Comparison of ENCODE assay signal across 8 cellular contexts in genomic region chr3:129441782-129442181, GRCh38. TPM values are rescaled to one million over a fixed set of nuclear protein-coding genes. Genes with fewer than 3 reads are reported as not detected.
DNase-seq lines count a peak whose midpoint lies in the region; ATAC-seq and TF ChIP-seq lines count a peak whose summit lies in the region.

No MANE protein-coding gene starts in this region.

- POLR2A ChIA-PET in IMR-90 (lab: Charles Lee; ENCODE audit: unreplicated experiment), result no interaction called here

- H3K9me3 ChIP-seq in IMR-90 (ENCODE audit: control insufficient read depth, insufficient read depth, low read length) (no peaks in the 10 kb centered on the region), right lobe of liver (no peaks in the 10 kb centered on the region), upper lobe of right lung (no peaks in the 10 kb centered on the region)

- peak overlapping the region; percentile 36 to 78; a peak in 3 of 4 replicates for H4K8ac ChIP-seq in IMR-90 (ENCODE audit: low read depth in 2 of 2, low read length in 2 of 2)

- 0 out of 2 replicates have a peak overlapping the region, but pooled peaks have one; percentile 62 for H2BK20ac ChIP-seq in IMR-90 (ENCODE audit: low read depth, low read length)

- peak; percentile 15 for TF ChIP-seq CTCF in AG09319 (IDR thresholded peaks at IDR 0.05; ENCODE audit: low read depth, low read length)
- TF ChIP-seq CTCF in IMR-90 (conservative IDR thresholded peaks at IDR 0.05; ENCODE audit: low read depth, low read length), result 0 out of 2 replicates have a peak, but pooled peaks have one; percentile 19
- peak; percentile 9 for TF ChIP-seq CTCF in astrocyte of the cerebellum (IDR thresholded peaks at IDR 0.05; ENCODE audit: low read depth, low read length, missing control alignments)
- TF ChIP-seq CTCF in right lobe of liver (IDR thresholded peaks at IDR 0.05), result peak in 1 of 4 donors; percentile 6
- no peak for TF ChIP-seq CTCF in upper lobe of right lung (IDR thresholded peaks at IDR 0.05)
- TF ChIP-seq CTCF in foreskin keratinocyte (conservative IDR thresholded peaks at IDR 0.05), result no peak

- H3K9me1 ChIP-seq in IMR-90 (ENCODE audit: insufficient read depth, low read length), result peaks cover 6% of the 10 kb centered on the region; the same call in 1 of the 2 replicates

- peak overlapping the region; percentile 92 for H2BK5ac ChIP-seq in IMR-90 (ENCODE audit: low read depth, low read length, poor library complexity, severe bottlenecking)

- no peak overlapping the region for H3K18ac ChIP-seq in IMR-90 (ENCODE audit: low read depth, low read length)

- peak overlapping the region; percentile 49; the same call in 1 of the 2 replicates for H3K56ac ChIP-seq in IMR-90 (ENCODE audit: extremely low read depth, insufficient read depth, low read length)

- H2BK15ac ChIP-seq in IMR-90 (ENCODE audit: low read depth, low read length), result peak overlapping the region; percentile 0; the same call in 1 of the 3 replicates

- H3K23ac ChIP-seq in IMR-90 (ENCODE audit: low read depth, low read length), result peak overlapping the region; percentile 26

- TF ChIP-seq POLR2A in IMR-90 (IDR thresholded peaks at IDR 0.05; ENCODE audit: low read depth, low read length) (no peak), right lobe of liver (IDR thresholded peaks at IDR 0.05) (no peak)

- H2AFZ ChIP-seq in IMR-90 (replicated peaks; ENCODE audit: low read length, poor library complexity), result peak overlapping the region; percentile 46

- peaks cover 4% of the 10 kb centered on the region; the same call in 1 of the 2 replicates for H3K36me3 ChIP-seq in IMR-90 (ENCODE audit: control insufficient read depth, insufficient read depth, low read length)
- H3K36me3 ChIP-seq in right lobe of liver, result peaks cover 0 to 10% (median 5%) of the 10 kb centered on the region in 4 donors
- peaks cover 11% of the 10 kb centered on the region for H3K36me3 ChIP-seq in upper lobe of right lung

- H3K9ac ChIP-seq in IMR-90 (ENCODE audit: low read depth, low read length), result peak overlapping the region; percentile 65

- H2BK120ac ChIP-seq in IMR-90 (ENCODE audit: low read depth, low read length), result peak overlapping the region; percentile 65

- H3K27ac ChIP-seq in IMR-90 (ENCODE audit: insufficient read depth, low read length) (peak overlapping the region; percentile 74; the same call in 1 of the 2 replicates), right lobe of liver (peak overlapping the region; percentile 48 to 87 (median 64)), upper lobe of right lung (peak overlapping the region; percentile 94), foreskin keratinocyte (no peak overlapping the region)

- peak overlapping the region; percentile 18 for H2AK9ac ChIP-seq in IMR-90 (replicated peaks; ENCODE audit: low read depth, low read length, poor library complexity)

- H2AK5ac ChIP-seq in IMR-90 (ENCODE audit: low read depth, low read length), result no peak overlapping the region

- BruUV-seq in IMR-90 (replicated peaks; lab: Mats Ljungman, UMichigan), result no TSS peak

- H4K91ac ChIP-seq in IMR-90 (ENCODE audit: insufficient read depth, low read depth, low read length), result peak overlapping the region; percentile 28; the same call in 1 of the 2 replicates

- H3K27me3 ChIP-seq in IMR-90 (ENCODE audit: control insufficient read depth, insufficient read depth, low read length), result no peaks in the 10 kb centered on the region
- no peaks in the 10 kb centered on the region for H3K27me3 ChIP-seq in right lobe of liver
- H3K27me3 ChIP-seq in upper lobe of right lung, result no peaks in the 10 kb centered on the region
- H3K27me3 ChIP-seq in foreskin keratinocyte, result no peaks in the 10 kb centered on the region

- no peak for TF ChIP-seq RAD21 in IMR-90 (IDR thresholded peaks at IDR 0.05; ENCODE audit: low read length)

- CTCF ChIA-PET in IMR-90 (lab: Yijun Ruan, JAX), result interaction anchor here (0.9 to 1.8 kb wide), 4 partner anchors 31 to 58 kb away, joined by 3 to 6 read pairs (median 4); no protein-coding TSS in a partner anchor

- intact Hi-C loops in IMR-90 (cut with micrococcal nuclease) (loop anchor here (2.0 to 5.0 kb wide), 5 partner anchors 46 to 386 kb away; no protein-coding TSS in a partner anchor), right lobe of liver (cut with DNase I) (no loop called here), upper lobe of right lung (cut with DNase I) (no loop called here)

- H4K5ac ChIP-seq in IMR-90 (ENCODE audit: low read depth, low read length), result peak overlapping the region; percentile 20

- in situ Hi-C loops in IMR-90 (cut with MboI; ENCODE audit: low sequenced_read_pairs) (no loop called here), astrocyte of the cerebellum (cut with HindIII; ENCODE audit: low sequenced_read_pairs) (loop anchor here (25.0 kb wide), 1 partner anchor 396 kb away; no protein-coding TSS in a partner anchor)

- H3K4me3 ChIP-seq in IMR-90 (ENCODE audit: insufficient read depth, low read depth, low read length) (no peak overlapping the region), astrocyte of the cerebellum (ENCODE audit: low read depth, low read length) (peak overlapping the region; percentile 1), right lobe of liver (no peak overlapping the region), upper lobe of right lung (peak overlapping the region; percentile 89)

- ATAC-seq in IMR-90 (ENCODE audit: low read depth), result no peak
- peak in 2 of 4 donors; percentile 5 to 9 for ATAC-seq in right lobe of liver
- ATAC-seq in upper lobe of right lung, result no peak
- no peak for ATAC-seq in foreskin keratinocyte
- ATAC-seq in HG03521 (IDR thresholded peaks at IDR 0.05; ENCODE audit: unreplicated experiment), result no peak
- ATAC-seq in HG02588 (IDR thresholded peaks at IDR 0.05; ENCODE audit: unreplicated experiment), result no peak

- DNase-seq in AG09319 (ENCODE audit: extremely low read depth, low read depth) (no peak), IMR-90 (peak; percentile 50), astrocyte of the cerebellum (ENCODE audit: low read depth) (peak; percentile 36), right lobe of liver (no peak), upper lobe of right lung (no peak), foreskin keratinocyte (no peak)

- H3K4me2 ChIP-seq in IMR-90 (ENCODE audit: low read depth, low read length), result peak overlapping the region; percentile 14

- peaks cover 21 to 65% of the 10 kb centered on the region in 2 experiments for H3K79me1 ChIP-seq in IMR-90 (ENCODE audit: low read depth in 1 of 2, low read length in 2 of 2)

- no peaks in the 10 kb centered on the region for H4K20me1 ChIP-seq in IMR-90 (ENCODE audit: insufficient read depth, low read length)

- peak overlapping the region; percentile 83 for H3K4ac ChIP-seq in IMR-90 (ENCODE audit: low read depth, low read length)

- no CpG with 5 or more reads among the region's 4 CpGs for WGBS in IMR-90 (ENCODE audit: extremely low coverage in 2 of 2, insufficient read length in 1 of 2), 2 experiments
- 14% methylated on average over 4 of the region's 4 CpGs for WGBS in right lobe of liver (ENCODE audit: insufficient coverage, low coverage, low lambda C conversion rate, missing lambda C conversion rate)

- H3K14ac ChIP-seq in IMR-90 (replicated peaks; ENCODE audit: low read depth, low read length), result peak overlapping the region; percentile 86; the same call in 1 of the 2 replicates

- peaks cover 4% of the 10 kb centered on the region for H3K4me1 ChIP-seq in IMR-90 (ENCODE audit: control insufficient read depth, insufficient read depth, low read length)
- H3K4me1 ChIP-seq in right lobe of liver, result peaks cover 0 to 48% (median 14%) of the 10 kb centered on the region in 4 donors
- H3K4me1 ChIP-seq in upper lobe of right lung, result peaks cover 34% of the 10 kb centered on the region
- no peaks in the 10 kb centered on the region for H3K4me1 ChIP-seq in foreskin keratinocyte

- dilution Hi-C loops in IMR-90 (cut with HindIII; ENCODE audit: low sequenced_read_pairs, unreplicated experiment), result no loop called here

TF ChIP-seq in IMR-90, 13 proteins besides CTCF, POLR2A, EP300 and RAD21 (continues in another document):
- TF ChIP-seq FOS (IDR thresholded peaks at IDR 0.05; ENCODE audit: low read depth, low read length) (no peak), MAZ (IDR thresholded peaks at IDR 0.05; ENCODE audit: borderline replicate concordance, low read depth, low read length) (no peak), CEBPB (IDR thresholded peaks at IDR 0.05; ENCODE audit: low read depth, low read length) (no peak), CHD1 (IDR thresholded peaks at IDR 0.05; ENCODE audit: low read depth, low read length) (no peak), MXI1 (IDR thresholded peaks at IDR 0.05; ENCODE audit: borderline replicate concordance, low read depth, low read length) (no peak), NFE2L2 (IDR thresholded peaks at IDR 0.05; ENCODE audit: low read depth, low read length) (no peak)

RNA-seq across cellular contexts. Expression of gene IFT122, which starts 1.8 kb away (rescaled TPM):
- total RNA-seq in IMR-90 (2012; rRNA removed), result 27.2 and 28.0 TPM in 2 replicates
- 16.8 and 17.1 TPM in 2 replicates for polyA plus RNA-seq in IMR-90 (2012; rRNA removed)
- polyA plus RNA-seq in IMR-90 (2012; cell fraction: cytosol; rRNA removed), result 12.3 and 16.3 TPM in 2 replicates
- polyA plus RNA-seq in IMR-90 (2012; cell fraction: nucleus; rRNA removed; ENCODE audit: low replicate concordance), result 63.8 and 113 TPM in 2 replicates
- 10 to 100 TPM in 4 of 6 experiments, 1 to 10 TPM in 2; 7.1 to 16.8 (median 11.5) TPM for total RNA-seq in right lobe of liver
- total RNA-seq in upper lobe of right lung, result 26.5 TPM
- total RNA-seq in foreskin keratinocyte, result 8.8 and 10.6 TPM in 2 replicates
- 5.6 and 5.8 TPM in 2 replicates for polyA plus RNA-seq in foreskin keratinocyte

RNA-seq across cellular contexts. Expression of gene MBD4, which starts 2.0 kb away (rescaled TPM):
- 13.8 and 22.2 TPM in 2 replicates for total RNA-seq in IMR-90 (2012; rRNA removed)
- 14.9 and 15.0 TPM in 2 replicates for polyA plus RNA-seq in IMR-90 (2012; rRNA removed)
- 6.9 and 10.6 TPM in 2 replicates for polyA plus RNA-seq in IMR-90 (2012; cell fraction: cytosol; rRNA removed)
- polyA plus RNA-seq in IMR-90 (2012; cell fraction: nucleus; rRNA removed; ENCODE audit: low replicate concordance), result 30.3 and 65.5 TPM in 2 replicates
- total RNA-seq in right lobe of liver, result 10 to 100 TPM; 16.9 to 26.1 (median 25.3) TPM
- total RNA-seq in upper lobe of right lung, result 36.4 TPM
- total RNA-seq in foreskin keratinocyte, result 24.0 and 26.5 TPM in 2 replicates
- 13.1 and 16.9 TPM in 2 replicates for polyA plus RNA-seq in foreskin keratinocyte

RNA-seq across cellular contexts. Expression of gene EFCAB12, which starts 13.3 kb away (rescaled TPM):
- total RNA-seq in IMR-90 (2012; rRNA removed), result under 0.01 TPM in 2 replicates
- polyA plus RNA-seq in IMR-90 (2012; rRNA removed), result 0.09 and 0.17 TPM in 2 replicates
- 0.02 and 0.04 TPM in 2 replicates for polyA plus RNA-seq in IMR-90 (2012; cell fraction: cytosol; rRNA removed)
- polyA plus RNA-seq in IMR-90 (2012; cell fraction: nucleus; rRNA removed; ENCODE audit: low replicate concordance), result 0.41 and 0.62 TPM in 2 replicates
- 1 to 10 TPM in 5 of 6 experiments, under 1 TPM in 1; 0.26 to 4.7 (median 2.0) TPM for total RNA-seq in right lobe of liver
- 0.55 TPM for total RNA-seq in upper lobe of right lung
- 0.24 and 0.32 TPM in 2 replicates for total RNA-seq in foreskin keratinocyte
- polyA plus RNA-seq in foreskin keratinocyte, result 0.20 and 0.27 TPM in 2 replicates

Comparison
In these comparisons a context has a peak if more than half of its experiments do, and no peak if none do; other contexts are left out.
1. DNase-seq: peak in IMR-90 (single experiment) and astrocyte of the cerebellum (single experiment); none in AG09319 (single experiment), right lobe of liver (0 of 3), upper lobe of right lung (single experiment) and foreskin keratinocyte (0 of 2).
2. CTCF ChIP-seq: peak in AG09319 (single experiment), IMR-90 (single experiment) and astrocyte of the cerebellum (single experiment); none in upper lobe of right lung (single experiment) and foreskin keratinocyte (single experiment).
3. H3K4me3 ChIP-seq: peak in astrocyte of the cerebellum (single experiment) and upper lobe of right lung (single experiment); none in IMR-90 (single experiment) and right lobe of liver (0 of 3).